Comparison of ENCODE assay signal across 9 cellular contexts in the genomic region with DNA sequence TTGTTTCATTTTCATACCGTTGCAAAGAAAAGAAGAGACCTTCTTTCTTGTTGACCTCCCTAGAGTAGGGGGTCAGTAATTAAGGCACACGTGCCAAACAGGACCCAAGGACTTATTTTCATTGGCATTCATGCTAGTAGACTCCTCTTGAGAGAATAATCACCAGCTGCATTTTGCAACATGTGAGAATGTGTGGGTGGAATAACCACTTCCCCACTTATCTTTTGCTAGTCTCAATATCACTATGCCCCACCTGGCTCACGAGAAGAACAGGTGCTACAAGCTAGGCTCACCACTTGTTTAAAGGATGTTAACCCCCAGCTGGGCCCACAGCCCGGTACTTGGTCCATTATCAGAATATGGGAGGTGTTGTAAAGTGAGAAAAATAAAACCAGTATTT.
A peak's percentile ranks its signal among the peaks of the same experiment; 100 is the strongest.
DNase-seq lines count a peak whose midpoint lies in the region; ATAC-seq and TF ChIP-seq lines count a peak whose summit lies in the region.
"Had no signal": no experiment of that assay in that cellular context is flagged by ENCODE, and none has a peak within 500 bp of the region (broad histone marks: within the 10 kb centered on the region; RNA-seq: fewer than 3 reads in every experiment).

No MANE protein-coding gene starts in this region.

- H3K4me3 Mint-ChIP-seq in osteocyte (ENCODE audit: unreplicated experiment): no peak overlapping the region
- no peak overlapping the region for H3K4me3 Mint-ChIP-seq in CD8-positive, alpha-beta T cell

- ATAC-seq in GM19328 (IDR thresholded peaks at IDR 0.05; ENCODE audit: unreplicated experiment) (peak; percentile 88), HG02943 (IDR thresholded peaks at IDR 0.05; ENCODE audit: low read depth, unreplicated experiment) (peak; percentile 92)
- no peak for ATAC-seq in CD8-positive, alpha-beta T cell

- H3K27me3 ChIP-seq in neuronal stem cell (ENCODE audit: control insufficient read depth in 3 of 3, insufficient read depth in 3 of 3, low read depth in 1 of 3, low read length in 3 of 3): no peaks in the 10 kb centered on the region
- no peaks in the 10 kb centered on the region for H3K27me3 ChIP-seq in CD8-positive, alpha-beta T cell (ENCODE audit: insufficient read depth, low read length)

- no peak overlapping the region for H3K4me2 ChIP-seq in neuronal stem cell (ENCODE audit: insufficient read depth, low read length, poor library complexity, severe bottlenecking)

- no peak for TF ChIP-seq CTCF in osteocyte (IDR thresholded peaks at IDR 0.05)
- TF ChIP-seq CTCF in CD8-positive, alpha-beta T cell (IDR thresholded peaks at IDR 0.05): no peak

- no peaks in the 10 kb centered on the region for H3K9me3 Mint-ChIP-seq in osteocyte (ENCODE audit: unreplicated experiment)
- H3K9me3 Mint-ChIP-seq in CD8-positive, alpha-beta T cell: no peaks in the 10 kb centered on the region

- intact Hi-C loops in CD8-positive, alpha-beta T cell (cut with DNase I, micrococcal nuclease): no loop called here

- H4K91ac ChIP-seq in neuronal stem cell (ENCODE audit: low read depth, low read length, poor library complexity): no peak overlapping the region

- no peaks in the 10 kb centered on the region for H3K27me3 Mint-ChIP-seq in osteocyte (ENCODE audit: unreplicated experiment)
- H3K27me3 Mint-ChIP-seq in CD8-positive, alpha-beta T cell (ENCODE audit: low read depth): no peaks in the 10 kb centered on the region

- peak overlapping the region; percentile 48 for H3K27ac Mint-ChIP-seq in osteocyte (ENCODE audit: unreplicated experiment)
- no peak overlapping the region for H3K27ac Mint-ChIP-seq in CD8-positive, alpha-beta T cell

- no peak overlapping the region for H3K9ac ChIP-seq in neuronal stem cell (ENCODE audit: low read depth, low read length, poor library complexity)

- no peaks in the 10 kb centered on the region for H3K36me3 Mint-ChIP-seq in osteocyte (ENCODE audit: unreplicated experiment)
- no peaks in the 10 kb centered on the region for H3K36me3 Mint-ChIP-seq in CD8-positive, alpha-beta T cell

- peak; percentile 29 for DNase-seq in NCI-H2196 treated with DMSO at 0.1 percent for 48 hours (lab: John Stamatoyannopoulos, UW; ENCODE audit: unreplicated experiment)
- no peak for DNase-seq in osteocyte (ENCODE audit: extremely low spot score, unreplicated experiment)
- DNase-seq in neuronal stem cell (ENCODE audit: low spot score): no peak
- no peak for DNase-seq in stimulated activated CD4-positive, alpha-beta T cell treated with anti-CD3 and anti-CD28 coated beads, Interleukin-4, amount 100 ng/mL, for 1 hour
- no peak for DNase-seq in CD8-positive, alpha-beta T cell
- DNase-seq: NCI-H446 treated with DMSO at 0.1 percent for 48 hours had no signal

- no peak overlapping the region for H3K4me3 ChIP-seq in neuronal stem cell (ENCODE audit: low read length in 2 of 2)
- no peak overlapping the region for H3K4me3 ChIP-seq in CD8-positive, alpha-beta T cell (ENCODE audit: low read depth, low read length)
- H3K4me3 ChIP-seq: skin epidermis had no signal

- H2BK12ac ChIP-seq in neuronal stem cell (ENCODE audit: low read length): no peak overlapping the region

- no CpG with 5 or more reads among the region's 4 CpGs for whole genome bisulfite sequencing in neuronal stem cell (ENCODE audit: extremely low coverage in 2 of 2, insufficient read length in 2 of 2, insufficient replicate concordance in 1 of 2), 2 donors

- no peaks in the 10 kb centered on the region for H3K9me3 ChIP-seq in neuronal stem cell (replicated peaks in 1 of 2; ENCODE audit: control insufficient read depth in 2 of 2, insufficient read depth in 1 of 2, low read depth in 1 of 2, low read length in 2 of 2)
- H3K9me3 ChIP-seq in CD8-positive, alpha-beta T cell (ENCODE audit: low read length): no peaks in the 10 kb centered on the region

- no peak overlapping the region for H2AFZ ChIP-seq in neuronal stem cell (ENCODE audit: low read length)

- CTCF ChIA-PET in CD8-positive, alpha-beta T cell (lab: Charles Lee): no interaction called here

- H2BK15ac ChIP-seq in neuronal stem cell (ENCODE audit: low read length): no peak overlapping the region

- POLR2A ChIA-PET in CD8-positive, alpha-beta T cell (lab: Charles Lee): no interaction called here

- H2AK5ac ChIP-seq in neuronal stem cell (ENCODE audit: low read depth, low read length): no peak overlapping the region

- H3K4me1 Mint-ChIP-seq in osteocyte (ENCODE audit: unreplicated experiment): peaks cover 37% of the 10 kb centered on the region
- H3K4me1 Mint-ChIP-seq in CD8-positive, alpha-beta T cell (ENCODE audit: low read depth): peaks cover 3% of the 10 kb centered on the region

- H2BK120ac ChIP-seq in neuronal stem cell (ENCODE audit: low read depth, low read length): no peak overlapping the region

- H3K79me1 ChIP-seq in neuronal stem cell (ENCODE audit: low read depth, low read length): no peaks in the 10 kb centered on the region

- no peak overlapping the region for H3K23ac ChIP-seq in neuronal stem cell (ENCODE audit: low read depth, low read length, poor library complexity)

- H3K27ac ChIP-seq in neuronal stem cell (replicated peaks; ENCODE audit: low read length): no peak overlapping the region
- no peak overlapping the region for H3K27ac ChIP-seq in CD8-positive, alpha-beta T cell (ENCODE audit: low read depth, low read length)

- H3K4ac ChIP-seq in neuronal stem cell (ENCODE audit: low read length): no peak overlapping the region

- H3K4me1 ChIP-seq in neuronal stem cell (ENCODE audit: control insufficient read depth in 2 of 2, insufficient read depth in 1 of 2, low read depth in 1 of 2, low read length in 2 of 2): no peaks in the 10 kb centered on the region
- H3K4me1 ChIP-seq in CD8-positive, alpha-beta T cell (ENCODE audit: insufficient read depth, low read length): no peaks in the 10 kb centered on the region

- no peak overlapping the region for H4K8ac ChIP-seq in neuronal stem cell (ENCODE audit: low read depth, low read length)

- H2BK5ac ChIP-seq in neuronal stem cell (ENCODE audit: low read length): no peak overlapping the region

- no peak overlapping the region for H3K14ac ChIP-seq in neuronal stem cell (ENCODE audit: low read length)

- no peak overlapping the region for H3K18ac ChIP-seq in neuronal stem cell (ENCODE audit: low read length)

- H3K36me3 ChIP-seq in neuronal stem cell (replicated peaks in 1 of 2; ENCODE audit: control insufficient read depth in 2 of 2, insufficient read depth in 2 of 2, low read length in 2 of 2): no peaks in the 10 kb centered on the region
- no peaks in the 10 kb centered on the region for H3K36me3 ChIP-seq in CD8-positive, alpha-beta T cell (ENCODE audit: insufficient read depth, low read length)
